ENCODE assay signal across 7 cellular contexts in the genomic region with DNA sequence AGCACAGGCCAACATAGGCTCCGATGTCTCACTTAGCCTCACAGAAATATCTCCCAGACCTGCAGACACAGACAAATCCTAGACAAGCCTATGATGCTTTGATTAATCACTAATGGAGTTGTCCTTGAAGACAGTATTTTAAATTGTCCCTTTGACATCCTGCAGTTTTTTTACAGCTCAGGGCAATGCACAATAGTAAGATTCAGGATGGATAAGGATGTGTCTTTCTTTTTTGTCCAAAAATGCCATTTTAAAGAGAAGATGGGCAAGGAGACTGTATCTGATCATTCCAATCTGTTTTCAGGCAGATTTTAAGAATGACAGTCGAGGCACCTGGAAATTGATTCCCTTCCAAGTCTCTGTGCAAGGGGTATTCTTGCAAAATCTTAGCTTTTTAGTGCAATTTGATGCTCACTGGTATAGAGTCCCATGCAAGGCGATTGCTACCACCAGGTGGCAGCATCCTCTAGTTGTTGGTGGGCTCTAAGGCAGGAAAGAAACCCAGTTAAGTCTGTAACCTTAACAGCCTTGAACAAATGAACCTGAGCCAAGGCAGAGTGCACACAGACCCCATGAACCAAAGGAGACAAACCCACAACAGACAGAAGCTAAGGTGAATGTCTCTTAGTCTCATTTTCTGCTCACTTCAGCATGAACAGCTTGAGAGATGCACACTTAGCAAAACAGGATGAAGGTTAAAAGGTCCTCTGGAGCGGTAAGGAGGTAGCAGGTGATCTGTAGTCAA. TPM values are rescaled to one million over a fixed set of nuclear protein-coding genes. Genes with fewer than 3 reads are reported as not detected.
A peak's percentile ranks its signal among the peaks of the same experiment; 100 is the strongest.
DNase-seq lines count a peak whose midpoint lies in the region; ATAC-seq, FAIRE-seq and TF ChIP-seq lines count a peak whose summit lies in the region.

No MANE protein-coding gene starts in this region.

- H3K4me1 Mint-ChIP-seq in memory B cell = peaks cover 2% of the 10 kb centered on the region

- H3K4me3 Mint-ChIP-seq in memory B cell = no peak overlapping the region

- peak; percentile 61 for FAIRE-seq in GM12892 (lab: Jason Lieb, UNC)

- H3K27me3 Mint-ChIP-seq in memory B cell = no peaks in the 10 kb centered on the region

- ATAC-seq in HG03196 (IDR thresholded peaks at IDR 0.05; ENCODE audit: unreplicated experiment) = peak; percentile 65
- ATAC-seq in memory B cell (ENCODE audit: low read depth) = peak; percentile 84

- peaks cover 10% of the 10 kb centered on the region for H3K36me3 Mint-ChIP-seq in memory B cell

- H3K27ac Mint-ChIP-seq in memory B cell = no peak overlapping the region

- DNase-seq in GM12892 (ENCODE audit: insufficient read length) (peak; percentile 34), NCI-H69 (lab: John Stamatoyannopoulos, UW) (peak; percentile 66), memory B cell (ENCODE audit: low spot score in 2 of 2) (peak; percentile 70 to 75)
- peak; percentile 83 to 85 for DNase-seq in activated CD4-positive, alpha-beta T cell treated with anti-CD3 and anti-CD28 coated beads, Interleukin-2, amount 50 U/mL, for 48 hours
- peak; percentile 71 for DNase-seq in effector CD4-positive, alpha-beta T cell
- DNase-seq in stimulated activated CD8-positive, alpha-beta memory T cell treated with anti-CD3 and anti-CD28 coated beads, Interleukin-15, amount 100 ng/mL, for 4 hours (ENCODE audit: low read depth in 2 of 2) = peak; percentile 32 to 50

- peaks cover 2% of the 10 kb centered on the region for H3K9me3 Mint-ChIP-seq in memory B cell

- no peak for TF ChIP-seq POLR2A in GM12892 (IDR thresholded peaks at IDR 0.05; ENCODE audit: low read depth, low read length)

RNA-seq across cellular contexts. Expression of a gene that starts 51.2 kb away (rescaled TPM):
- 0.17 TPM for polyA plus RNA-seq in GM12892 (2012; ENCODE audit: missing spikeins)

Comparison
In these comparisons a context has a peak if more than half of its experiments do, and no peak if none do; other contexts are left out.
1. Peak in every context shown above with its lines: DNase-seq and ATAC-seq.
2. DNase-seq: peak in every context shown above with its lines; median percentile 84 in activated CD4-positive, alpha-beta T cell treated with anti-CD3 and anti-CD28 coated beads, Interleukin-2, amount 50 U/mL, for 48 hours; 72 in memory B cell; 71 in effector CD4-positive, alpha-beta T cell; 66 in NCI-H69; 41 in stimulated activated CD8-positive, alpha-beta memory T cell treated with anti-CD3 and anti-CD28 coated beads, Interleukin-15, amount 100 ng/mL, for 4 hours; 34 in GM12892.